ENCODE assay signal across 20 cellular contexts in the genomic region with DNA sequence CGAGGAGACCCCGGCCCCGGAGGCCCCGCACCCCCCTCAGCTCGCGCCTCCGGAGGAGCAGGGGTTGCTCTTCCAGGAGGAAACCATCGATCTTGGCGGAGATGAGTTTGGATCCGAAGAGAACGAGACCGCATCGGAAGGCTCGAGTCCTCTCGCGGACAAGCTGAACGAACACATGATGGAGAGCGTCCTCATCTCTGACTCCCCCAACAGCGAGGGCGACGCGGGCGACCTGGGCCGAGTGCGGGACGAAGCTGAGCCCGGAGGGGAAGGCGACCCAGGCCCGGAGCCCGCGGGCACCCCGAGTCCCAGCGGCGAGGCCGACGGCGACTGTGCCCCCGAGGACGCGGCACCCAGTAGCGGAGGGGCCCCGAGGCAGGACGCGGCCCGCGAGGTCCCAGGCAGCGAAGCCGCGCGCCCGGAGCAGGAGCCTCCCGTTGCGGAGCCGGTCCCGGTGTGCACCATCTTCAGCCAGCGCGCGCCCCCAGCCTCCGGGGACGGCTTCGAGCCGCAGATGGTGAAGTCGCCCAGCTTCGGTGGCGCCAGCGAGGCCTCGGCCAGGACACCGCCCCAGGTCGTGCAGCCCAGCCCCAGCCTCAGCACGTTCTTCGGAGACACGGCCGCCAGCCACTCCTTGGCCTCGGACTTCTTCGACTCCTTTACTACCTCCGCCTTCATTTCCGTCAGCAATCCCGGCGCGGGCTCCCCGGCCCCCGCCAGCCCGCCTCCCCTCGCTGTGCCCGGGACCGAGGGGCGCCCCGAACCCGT. TPM values are rescaled to one million over a fixed set of nuclear protein-coding genes. Genes with fewer than 3 reads are reported as not detected.
DNase-seq lines count a peak whose midpoint lies in the region; ATAC-seq, FAIRE-seq and TF ChIP-seq lines count a peak whose summit lies in the region.
"Had no signal": no experiment of that assay in that cellular context is flagged by ENCODE, and none has a peak within 500 bp of the region (broad histone marks: within the 10 kb centered on the region; RNA-seq: fewer than 3 reads in every experiment).

No MANE protein-coding gene starts in this region.

- TF ChIP-seq POLR2A in HepG2 (IDR thresholded peaks at IDR 0.05; ENCODE audit: insufficient read depth in 1 of 2, low read depth in 2 of 2, low read length in 2 of 2) (no peak), testis (IDR thresholded peaks at IDR 0.05) (no peak)

- peak; percentile 32 for ATAC-seq in esophagus mucosa
- ATAC-seq in HepG2: peak; percentile 35; the same call in 2 of the 3 replicates
- ATAC-seq: HCT116 had no signal

- H3K79me2 ChIP-seq in HepG2 (ENCODE audit: insufficient read depth, low read length): peaks cover 11% of the 10 kb centered on the region

- H3K27me3 ChIP-seq in HepG2 (ENCODE audit: control insufficient read depth in 1 of 2, insufficient read depth in 2 of 2, low read length in 2 of 2) (no peaks in the 10 kb centered on the region), testis (no peaks in the 10 kb centered on the region)
- H3K27me3 ChIP-seq: BE2C had no signal

- no peak for TF ChIP-seq EP300 in HepG2 (IDR thresholded peaks at IDR 0.05; ENCODE audit: low read depth in 2 of 2, low read length in 2 of 2)
- TF ChIP-seq EP300 in HepG2 (CRISPR knock-in tag; IDR thresholded peaks at IDR 0.05; ENCODE audit: borderline replicate concordance): no peak

- no peak overlapping the region for H2AFZ ChIP-seq in HepG2 (ENCODE audit: low read length)
- H2AFZ ChIP-seq: GM23248 had no signal

- intact Hi-C loops in HepG2 (cut with micrococcal nuclease; ENCODE audit: unreplicated experiment): no loop called here
- intact Hi-C loops in testis (cut with DNase I; ENCODE audit: low total_unique reads): no loop called here

- no peak for DNase-seq in HepG2 (ENCODE audit: low spot score)
- no peak for DNase-seq in testis
- no peak for DNase-seq in NCI-H2107 treated with DMSO at 0.1 percent for 48 hours (lab: John Stamatoyannopoulos, UW; ENCODE audit: unreplicated experiment)
- no peak for DNase-seq in effector CD8-positive, alpha-beta T cell (lab: John Stamatoyannopoulos, UW)
- no peak for DNase-seq in activated naive CD4-positive, alpha-beta T cell (lab: John Stamatoyannopoulos, UW)
- DNase-seq: ACHN; BE2C; C1 segment of cervical spinal cord; CD4-positive, CD25-positive, alpha-beta regulatory T cell; COR-L47; GDM1; GM23248; HFFc6 had no signal

- FAIRE-seq in HepG2 (lab: Jason Lieb, UNC): no peak
- FAIRE-seq: A204.1, GM12892, GM18507, H54 had no signal

- no peaks in the 10 kb centered on the region for H3K4me1 ChIP-seq in HepG2 (ENCODE audit: insufficient read depth, low read length)
- H3K4me1 ChIP-seq in testis: no peaks in the 10 kb centered on the region
- H3K4me1 ChIP-seq: BE2C had no signal

- CTCF ChIA-PET in HepG2 (lab: Yijun Ruan, JAX; ENCODE audit: low intra/inter-chr PET ratio, low total read pairs): no interaction called here

- H3K4me3 ChIP-seq in HepG2 (replicated peaks in 1 of 3; ENCODE audit: insufficient read depth in 1 of 3, low read depth in 2 of 3, low read length in 3 of 3): no peak overlapping the region
- H3K4me3 ChIP-seq in testis: peak overlapping the region; percentile 22 to 47
- H3K4me3 ChIP-seq: GM23248 had no signal

- H3K27ac ChIP-seq in HepG2 (ENCODE audit: extremely low read length, insufficient read depth, low read length) (no peak overlapping the region), testis (no peak overlapping the region)
- H3K27ac ChIP-seq: GM23248, HL-60 had no signal

- TF ChIP-seq CTCF in HepG2 (CRISPR knock-in tag; IDR thresholded peaks at IDR 0.05) (no peak), testis (IDR thresholded peaks at IDR 0.05) (no peak)

- no peak for TF ChIP-seq RAD21 in HepG2 (CRISPR knock-in tag; IDR thresholded peaks at IDR 0.05)

- no peaks in the 10 kb centered on the region for H4K20me1 ChIP-seq in HepG2 (ENCODE audit: insufficient read depth, low read length)

- peaks cover 16 to 47% of the 10 kb centered on the region in 2 experiments for H3K36me3 ChIP-seq in HepG2 (replicated peaks in 1 of 2; ENCODE audit: control insufficient read depth in 1 of 2, insufficient read depth in 2 of 2, low read length in 2 of 2)
- no peaks in the 10 kb centered on the region for H3K36me3 ChIP-seq in testis (ENCODE audit: low read depth, missing control alignments)

- no peak overlapping the region for H3K4me2 ChIP-seq in HepG2 (ENCODE audit: low read depth, low read length)

- 98% methylated on average over 85 of the region's 89 CpGs for WGBS in HepG2 (ENCODE audit: low lambda C conversion rate)
- 64 to 82% methylated on average over 18 to 77 of the region's 89 CpGs for WGBS in testis, 2 donors

- in situ Hi-C loops in HepG2 (cut with HindIII; ENCODE audit: extremely low pct_ligation_motif_present, low pct_unique_long_range_greater_than_20kb): no loop called here

- BruUV-seq in HepG2 (replicated peaks; lab: Mats Ljungman, UMichigan): no TSS peak

- H3K9me3 ChIP-seq in HepG2 (ENCODE audit: low read length): no peaks in the 10 kb centered on the region
- H3K9me3 ChIP-seq in testis: no peaks in the 10 kb centered on the region
- H3K9me3 ChIP-seq: BE2C had no signal

- POLR2A ChIA-PET in HepG2 (lab: Yijun Ruan, JAX): no interaction called here

- no peak overlapping the region for H3K9ac ChIP-seq in HepG2 (ENCODE audit: insufficient read depth, low read depth, low read length)
- H3K9ac ChIP-seq: GM23248 had no signal

TF ChIP-seq in HepG2, 621 proteins besides CTCF, POLR2A, EP300 and RAD21 (continues in another document):
- TF ChIP-seq HNRNPLL (IDR thresholded peaks at IDR 0.05; ENCODE audit: low read depth, low read length, poor library complexity, severe bottlenecking) (peak; percentile 18), MATR3 (CRISPR knock-in tag; IDR thresholded peaks at IDR 0.05) (no peak), ZBTB3 (CRISPR knock-in tag; IDR thresholded peaks at IDR 0.05; ENCODE audit: borderline replicate concordance, low read depth) (no peak), ZNF761 (CRISPR knock-in tag; conservative IDR thresholded peaks at IDR 0.05) (no peak), KDM5A (IDR thresholded peaks at IDR 0.05; ENCODE audit: borderline replicate concordance, low read length) (no peak), ZNF317 (CRISPR knock-in tag; IDR thresholded peaks at IDR 0.05) (no peak), BORCS8-MEF2B (CRISPR knock-in tag; IDR thresholded peaks at IDR 0.05) (no peak), RBFOX2 (IDR thresholded peaks at IDR 0.05; ENCODE audit: low read depth, low read length) (peak; percentile 40)

RNA-seq across cellular contexts. Expression of a gene that starts 8.3 kb away (rescaled TPM):
- total RNA-seq in esophagus mucosa (61.7 TPM), HepG2 (2016; rRNA removed; fragmentation: Illumina TruSeq; extraction: Trizol) (39.0 and 46.4 TPM in 2 replicates), testis (100 to 1,000 TPM; 172 to 236 TPM)
- total RNA-seq in HepG2 (2016; cell fraction: cytosol; rRNA removed; fragmentation: Illumina TruSeq; extraction: Trizol; ENCODE audit: low read depth): 16.2 and 17.3 TPM in 2 replicates
- total RNA-seq in HepG2 (2016; cell fraction: insoluble cytoplasmic fraction; rRNA removed; fragmentation: Illumina TruSeq; extraction: Trizol): 36.3 and 42.6 TPM in 2 replicates
- 24.2 and 25.4 TPM in 2 replicates for total RNA-seq in HepG2 (2016; cell fraction: membrane; rRNA removed; fragmentation: Illumina TruSeq; extraction: Trizol)
- total RNA-seq in HepG2 (2016; cell fraction: nucleus; rRNA removed; fragmentation: Illumina TruSeq; extraction: Trizol): 55.4 and 61.3 TPM in 2 replicates
- polyA plus RNA-seq in HepG2 (2011; rRNA removed) (97.7 and 137 TPM in 2 replicates), testis (ENCODE audit: insufficient read depth, low read depth, low replicate concordance) (406 TPM)
- polyA plus RNA-seq in HepG2 (2011; cell fraction: cytosol; rRNA removed): 36.5 and 40.1 TPM in 2 replicates
- 305 and 380 TPM in 2 replicates for polyA plus RNA-seq in HepG2 (2011; cell fraction: nucleus; rRNA removed)
- 58.1 and 63.4 TPM in 2 replicates for polyA plus RNA-seq in HepG2 (2012)
- polyA plus RNA-seq in HepG2 (2016; cell fraction: cytosol; fragmentation: Illumina TruSeq; extraction: Trizol; ENCODE audit: low read depth): 7.8 and 8.6 TPM in 2 replicates
- 31.5 and 45.0 TPM in 2 replicates for polyA plus RNA-seq in HepG2 (2016; cell fraction: insoluble cytoplasmic fraction; fragmentation: Illumina TruSeq; extraction: Trizol; ENCODE audit: low read depth)
- polyA plus RNA-seq in HepG2 (2016; cell fraction: membrane; fragmentation: Illumina TruSeq; extraction: Trizol; ENCODE audit: low read depth): 10.3 and 11.5 TPM in 2 replicates
- 95.8 and 113 TPM in 2 replicates for polyA plus RNA-seq in HepG2 (2016; cell fraction: nucleus; fragmentation: Illumina TruSeq; extraction: Trizol; ENCODE audit: insufficient read depth, low read depth)
- polyA minus RNA-seq in HepG2 (2011; rRNA and poly(A)+ RNA removed; ENCODE audit: low replicate concordance): 73.3 and 119 TPM in 2 replicates
- polyA minus RNA-seq in HepG2 (2011; cell fraction: cytosol; rRNA and poly(A)+ RNA removed): 30.0 and 39.8 TPM in 2 replicates
- 181 and 183 TPM in 2 replicates for polyA minus RNA-seq in HepG2 (2011; cell fraction: nucleus; rRNA and poly(A)+ RNA removed)

RNA-seq across cellular contexts. Expression of a gene that starts 10.2 kb away (rescaled TPM):
- total RNA-seq in esophagus mucosa: 25.9 TPM
- 70.0 and 92.3 TPM in 2 replicates for total RNA-seq in HepG2 (2016; rRNA removed; fragmentation: Illumina TruSeq; extraction: Trizol)
- total RNA-seq in HepG2 (2016; cell fraction: cytosol; rRNA removed; fragmentation: Illumina TruSeq; extraction: Trizol; ENCODE audit: low read depth): 45.6 and 52.4 TPM in 2 replicates
- total RNA-seq in HepG2 (2016; cell fraction: insoluble cytoplasmic fraction; rRNA removed; fragmentation: Illumina TruSeq; extraction: Trizol): 72.0 and 92.4 TPM in 2 replicates
- 79.5 and 92.1 TPM in 2 replicates for total RNA-seq in HepG2 (2016; cell fraction: membrane; rRNA removed; fragmentation: Illumina TruSeq; extraction: Trizol)
- total RNA-seq in HepG2 (2016; cell fraction: nucleus; rRNA removed; fragmentation: Illumina TruSeq; extraction: Trizol): 36.2 and 44.8 TPM in 2 replicates
- 84.5 and 96.3 TPM in 2 replicates for polyA plus RNA-seq in HepG2 (2011; rRNA removed)
- 91.9 and 111 TPM in 2 replicates for polyA plus RNA-seq in HepG2 (2011; cell fraction: cytosol; rRNA removed)
- polyA plus RNA-seq in HepG2 (2011; cell fraction: nucleus; rRNA removed): 54.6 and 61.7 TPM in 2 replicates
- polyA plus RNA-seq in HepG2 (2012): 34.2 and 39.9 TPM in 2 replicates
- 47.2 and 54.0 TPM in 2 replicates for polyA plus RNA-seq in HepG2 (2016; cell fraction: cytosol; fragmentation: Illumina TruSeq; extraction: Trizol; ENCODE audit: low read depth)
- polyA plus RNA-seq in HepG2 (2016; cell fraction: insoluble cytoplasmic fraction; fragmentation: Illumina TruSeq; extraction: Trizol; ENCODE audit: low read depth): 80.5 and 83.1 TPM in 2 replicates
- polyA plus RNA-seq in HepG2 (2016; cell fraction: membrane; fragmentation: Illumina TruSeq; extraction: Trizol; ENCODE audit: low read depth): 53.9 and 69.3 TPM in 2 replicates
- 49.2 and 51.5 TPM in 2 replicates for polyA plus RNA-seq in HepG2 (2016; cell fraction: nucleus; fragmentation: Illumina TruSeq; extraction: Trizol; ENCODE audit: insufficient read depth, low read depth)
- polyA minus RNA-seq in HepG2 (2011; rRNA and poly(A)+ RNA removed; ENCODE audit: low replicate concordance): 65.1 and 87.1 TPM in 2 replicates
- polyA minus RNA-seq in HepG2 (2011; cell fraction: cytosol; rRNA and poly(A)+ RNA removed): 27.9 and 34.1 TPM in 2 replicates
- 48.4 and 54.1 TPM in 2 replicates for polyA minus RNA-seq in HepG2 (2011; cell fraction: nucleus; rRNA and poly(A)+ RNA removed)
- 10 to 100 TPM; 32.1 to 40.2 TPM for total RNA-seq in testis
- polyA plus RNA-seq in testis (ENCODE audit: insufficient read depth, low read depth, low replicate concordance): 31.5 TPM

Comparison
In these comparisons a context has a peak if more than half of its experiments do, and no peak if none do; other contexts are left out.
1. H3K4me3 ChIP-seq: peak in testis (2 of 2); none in HepG2 (0 of 3).